In genomic region chr1:206808615-206809014, GRCh38 we compare ENCODE assay signal across 1 cellular context.
TF ChIP-seq lines count a peak whose summit lies in the region.

No MANE protein-coding gene starts in this region.

TF ChIP-seq in GM12878, 131 proteins besides CTCF, POLR2A, EP300 and RAD21:
- TF ChIP-seq JUNB (IDR thresholded peaks at IDR 0.05) (no peak), NBN (IDR thresholded peaks at IDR 0.05) (0 out of 2 replicates have a peak, but pooled peaks have one; percentile 28), SREBF1 (IDR thresholded peaks at IDR 0.05; ENCODE audit: low read length) (no peak), IRF4 (IDR thresholded peaks at IDR 0.05; ENCODE audit: low read depth, low read length) (0 out of 2 replicates have a peak, but pooled peaks have one; percentile 16), POU2F2 (IDR thresholded peaks at IDR 0.05; ENCODE audit: borderline replicate concordance, low read depth, low read length) (peak; percentile 37; the same call in 1 of the 3 replicates), IKZF1 (conservative IDR thresholded peaks at IDR 0.05) (no peak), HDGF (IDR thresholded peaks at IDR 0.05) (0 out of 2 replicates have a peak, but pooled peaks have one; percentile 15), YY1 (IDR thresholded peaks at IDR 0.05; ENCODE audit: low read depth, low read length) (peak; percentile 71; the same call in 1 of the 2 replicates), ZNF217 (IDR thresholded peaks at IDR 0.05) (no peak), SIN3A (IDR thresholded peaks at IDR 0.05; ENCODE audit: low read depth, low read length) (no peak), SMARCA5 (IDR thresholded peaks at IDR 0.05) (peak; percentile 55; the same call in 1 of the 2 replicates), ATF2 (IDR thresholded peaks at IDR 0.05; ENCODE audit: low read length) (no peak), LARP7 (IDR thresholded peaks at IDR 0.05) (no peak), SMC3 (IDR thresholded peaks at IDR 0.05; ENCODE audit: borderline replicate concordance, low read length) (peak; percentile 95), SIX5 (IDR thresholded peaks at IDR 0.05; ENCODE audit: low read depth, low read length, severe bottlenecking) (no peak), BRCA1 (IDR thresholded peaks at IDR 0.05; ENCODE audit: low read depth, low read length) (no peak)
- TF ChIP-seq, protein P1, sequence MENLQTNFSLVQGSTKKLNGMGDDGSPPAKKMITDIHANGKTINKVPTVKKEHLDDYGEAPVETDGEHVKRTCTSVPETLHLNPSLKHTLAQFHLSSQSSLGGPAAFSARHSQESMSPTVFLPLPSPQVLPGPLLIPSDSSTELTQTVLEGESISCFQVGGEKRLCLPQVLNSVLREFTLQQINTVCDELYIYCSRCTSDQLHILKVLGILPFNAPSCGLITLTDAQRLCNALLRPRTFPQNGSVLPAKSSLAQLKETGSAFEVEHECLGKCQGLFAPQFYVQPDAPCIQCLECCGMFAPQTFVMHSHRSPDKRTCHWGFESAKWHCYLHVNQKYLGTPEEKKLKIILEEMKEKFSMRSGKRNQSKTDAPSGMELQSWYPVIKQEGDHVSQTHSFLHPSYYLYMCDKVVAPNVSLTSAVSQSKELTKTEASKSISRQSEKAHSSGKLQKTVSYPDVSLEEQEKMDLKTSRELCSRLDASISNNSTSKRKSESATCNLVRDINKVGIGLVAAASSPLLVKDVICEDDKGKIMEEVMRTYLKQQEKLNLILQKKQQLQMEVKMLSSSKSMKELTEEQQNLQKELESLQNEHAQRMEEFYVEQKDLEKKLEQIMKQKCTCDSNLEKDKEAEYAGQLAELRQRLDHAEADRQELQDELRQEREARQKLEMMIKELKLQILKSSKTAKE (IDR thresholded peaks at IDR 0.05; ENCODE audit: low read depth, poor library complexity, severe bottlenecking): no peak
